7 cellular contexts compared by ENCODE assay signal in the genomic region with DNA sequence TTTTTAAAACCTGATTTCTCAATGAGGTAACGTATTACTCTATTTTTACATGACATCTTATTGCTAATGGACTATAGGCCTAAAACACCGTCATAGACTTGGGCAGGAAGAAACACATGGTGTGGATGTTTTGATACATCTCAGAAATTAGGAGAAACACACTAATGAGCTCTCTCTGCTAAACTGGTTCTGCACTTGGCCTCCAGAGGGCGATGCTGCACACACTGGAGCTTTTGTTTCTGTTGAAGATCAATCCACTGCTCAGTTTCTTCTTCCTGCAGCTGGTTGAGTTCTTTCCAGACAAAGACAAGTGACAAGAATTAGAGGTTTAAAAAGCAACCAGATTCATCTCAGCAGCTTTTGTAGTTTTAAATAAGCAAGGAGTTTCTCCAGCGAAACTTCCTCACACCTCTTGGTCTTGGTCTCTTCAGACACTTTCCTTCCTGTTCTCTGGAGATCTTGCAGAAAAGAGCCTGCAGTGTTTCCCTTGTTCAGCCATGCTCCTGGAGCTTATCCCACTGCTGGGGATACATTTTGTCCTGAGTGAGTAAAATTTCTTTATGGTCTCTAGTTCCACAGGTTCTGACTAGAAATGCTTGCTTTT.
DNase-seq lines count a peak whose midpoint lies in the region; ATAC-seq, FAIRE-seq and TF ChIP-seq lines count a peak whose summit lies in the region.

No MANE protein-coding gene starts in this region.

- H3K4me3 Mint-ChIP-seq in natural killer cell: no peak overlapping the region

- H2AFZ ChIP-seq in Loucy (ENCODE audit: low read length): peak overlapping the region; percentile 90

- peak; percentile 7 for DNase-seq in GM18507 (ENCODE audit: extremely low spot score, insufficient read length, low read depth)
- peak; percentile 37 to 58 for DNase-seq in activated CD4-positive, alpha-beta T cell treated with anti-CD3 and anti-CD28 coated beads, Interleukin-2, amount 50 U/mL, for 24 hours (ENCODE audit: low read depth in 1 of 2, low spot score in 1 of 2)
- DNase-seq in effector CD4-positive, alpha-beta T cell: peak; percentile 64
- peak; percentile 48 for DNase-seq in natural killer cell
- DNase-seq in substantia nigra (lab: John Stamatoyannopoulos, UW): peak in 33 of 49 donors; percentile 1 to 73 (median 37)
- no peak for DNase-seq in NCI-H2029 treated with DMSO at 0.1 percent for 48 hours (lab: John Stamatoyannopoulos, UW)

- peak; percentile 95 for TF ChIP-seq CTCF in Loucy (conservative IDR thresholded peaks at IDR 0.05; ENCODE audit: low read length)
- peak; percentile 88 for TF ChIP-seq CTCF in natural killer cell (IDR thresholded peaks at IDR 0.05)

- no peaks in the 10 kb centered on the region for H3K9me2 ChIP-seq in Loucy (replicated peaks; ENCODE audit: low read depth, low read length)

- H3K4me1 Mint-ChIP-seq in natural killer cell: peaks cover 7 to 8% of the 10 kb centered on the region in 2 donors

- H3K27ac Mint-ChIP-seq in natural killer cell: no peak overlapping the region

- peak; percentile 93 for FAIRE-seq in GM18507 (lab: Jason Lieb, UNC)

- 0 out of 2 replicates have a peak, but pooled peaks cover 4% of the 10 kb centered on the region for H3K79me2 ChIP-seq in Loucy (ENCODE audit: insufficient read depth, low read length)

- peak; percentile 85 to 95 (median 92) for ATAC-seq in natural killer cell

- H3F3A ChIP-seq in Loucy (ENCODE audit: low read depth): no peaks in the 10 kb centered on the region

- peak overlapping the region; percentile 74 for H3K4me3 ChIP-seq in Loucy (ENCODE audit: low read length, poor library complexity, severe bottlenecking)

- intact Hi-C loops in natural killer cell (cut with micrococcal nuclease): no loop called here

- H3K36me3 ChIP-seq in Loucy (ENCODE audit: insufficient read depth, low read length): no peaks in the 10 kb centered on the region

- no peaks in the 10 kb centered on the region for H3K9me3 ChIP-seq in Loucy (ENCODE audit: insufficient read depth, low read depth, low read length)

- H4K20me1 ChIP-seq in Loucy (ENCODE audit: insufficient read depth, low read length, poor library complexity, severe bottlenecking): no peaks in the 10 kb centered on the region

- no peaks in the 10 kb centered on the region for H3K27me3 ChIP-seq in Loucy (ENCODE audit: insufficient read depth, low read length, poor library complexity, severe bottlenecking)

- H3K9me3 Mint-ChIP-seq in natural killer cell: no peaks in the 10 kb centered on the region

- H3K27ac ChIP-seq in substantia nigra (ENCODE audit: low read depth, low read length, poor library complexity, severe bottlenecking): no peak overlapping the region

- peaks cover 31 to 47% of the 10 kb centered on the region in 2 donors for H3K27me3 Mint-ChIP-seq in natural killer cell (ENCODE audit: low read depth in 2 of 2)

- H3K9ac ChIP-seq in Loucy (ENCODE audit: low read depth, low read length, poor library complexity, severe bottlenecking): peak overlapping the region; percentile 65

- peak overlapping the region; percentile 85 for H3K4me2 ChIP-seq in Loucy (ENCODE audit: low read depth, low read length, poor library complexity, severe bottlenecking)

- no peaks in the 10 kb centered on the region for H3K36me3 Mint-ChIP-seq in natural killer cell

- peaks cover 28% of the 10 kb centered on the region for H3K4me1 ChIP-seq in Loucy (ENCODE audit: insufficient read depth, low read length, poor library complexity, severe bottlenecking)
